Comparison of ENCODE assay signal across 14 cellular contexts in genomic region chr11:111336582-111337256, GRCh38. TPM values are rescaled to one million over a fixed set of nuclear protein-coding genes. Genes with fewer than 3 reads are reported as not detected.
DNase-seq lines count a peak whose midpoint lies in the region; ATAC-seq and TF ChIP-seq lines count a peak whose summit lies in the region.
"Had no signal": no experiment of that assay in that cellular context is flagged by ENCODE, and none has a peak within 500 bp of the region (broad histone marks: within the 10 kb centered on the region; RNA-seq: fewer than 3 reads in every experiment).

No MANE protein-coding gene starts in this region.

- DNase-seq in NCI-H1436 (lab: John Stamatoyannopoulos, UW) (peak; percentile 32), NCI-H1436 treated with DMSO at 0.1 percent for 48 hours (lab: John Stamatoyannopoulos, UW) (no peak), NT2/D1 (ENCODE audit: low read depth, low spot score) (peak; percentile 51), epithelial cell of esophagus (ENCODE audit: low read depth) (peak; percentile 39), omental fat pad (ENCODE audit: low spot score) (no peak), NCI-H748 (lab: John Stamatoyannopoulos, UW; ENCODE audit: unreplicated experiment) (no peak), midbrain (lab: John Stamatoyannopoulos, UW) (no peak), GF-D8 (lab: John Stamatoyannopoulos, UW) (no peak)
- DNase-seq: activated CD4-positive, alpha-beta T cell treated with anti-CD3 and anti-CD28 coated beads, Interleukin-2, amount 50 U/mL, for 1 hour; colonic mucosa; DND-41; heart left ventricle; NCI-H524 treated with DMSO at 0.1 percent for 48 hours had no signal

- H3K4me3 ChIP-seq in NT2/D1 (ENCODE audit: insufficient read length, low read depth) (no peak overlapping the region), epithelial cell of esophagus (ENCODE audit: low read length) (no peak overlapping the region)
- H3K4me3 ChIP-seq: colonic mucosa, heart left ventricle, prostate gland had no signal

- no peak overlapping the region for H3K9ac ChIP-seq in NT2/D1 (ENCODE audit: insufficient read length, low read depth)

- no peaks in the 10 kb centered on the region for H3K27me3 ChIP-seq in NT2/D1 (ENCODE audit: insufficient read depth, insufficient read length)
- H3K27me3 ChIP-seq: colonic mucosa, heart left ventricle had no signal

- H3K4me1 ChIP-seq in NT2/D1 (ENCODE audit: insufficient read depth, insufficient read length): peaks cover 6% of the 10 kb centered on the region

- no peak for TF ChIP-seq CTCF in epithelial cell of esophagus (IDR thresholded peaks at IDR 0.05; ENCODE audit: insufficient read depth, low read depth, low read length, missing control alignments)
- no peak for TF ChIP-seq CTCF in omental fat pad (IDR thresholded peaks at IDR 0.05)

- no peaks in the 10 kb centered on the region; the same call in 1 of the 2 replicates for H3K9me3 ChIP-seq in NT2/D1 (ENCODE audit: insufficient read depth, low read length)
- H3K9me3 ChIP-seq: colonic mucosa, prostate gland had no signal

- no peaks in the 10 kb centered on the region for H3K36me3 ChIP-seq in NT2/D1 (ENCODE audit: insufficient read depth, insufficient read length, low read length)
- H3K36me3 ChIP-seq: colonic mucosa, heart left ventricle, prostate gland had no signal

- ATAC-seq in omental fat pad (ENCODE audit: low FRiP score): peak; percentile 80

RNA-seq across cellular contexts. Expression of gene POU2AF3, which starts 38.4 kb away (rescaled TPM):
- total RNA-seq in omental fat pad: 1 to 10 TPM in 1 of 4 donors, under 1 TPM in 2, not detected in 1; 0.50 to 4.7 (median 0.84) TPM

RNA-seq across cellular contexts. Expression of gene POU2AF1, which starts 42.4 kb away (rescaled TPM):
- 1 to 10 TPM in 2 of 4 donors, under 1 TPM in 1, not detected in 1; 0.69 to 2.2 (median 1.9) TPM for total RNA-seq in omental fat pad

Comparison
In these comparisons a context has a peak if more than half of its experiments do, and no peak if none do; other contexts are left out.
1. DNase-seq: peak in NCI-H1436 (single experiment), NT2/D1 (single experiment) and epithelial cell of esophagus (single experiment); none in NCI-H1436 treated with DMSO at 0.1 percent for 48 hours (single experiment), omental fat pad (single experiment), NCI-H748 (single experiment), midbrain (single experiment) and GF-D8 (single experiment).